In genomic region chr16:22192261-22193133, GRCh38 we compare ENCODE assay signal across 1 cellular context.
TF ChIP-seq lines count a peak whose summit lies in the region.

No MANE protein-coding gene starts in this region.

TF ChIP-seq in GM12878, 131 proteins besides CTCF, POLR2A, EP300 and RAD21 (continued from another document):
- no peak for TF ChIP-seq PRDM15 (CRISPR knock-in tag; IDR thresholded peaks at IDR 0.05)
- TF ChIP-seq STAT3 (IDR thresholded peaks at IDR 0.05; ENCODE audit: low read depth, low read length) = no peak
- TF ChIP-seq NFIC (IDR thresholded peaks at IDR 0.05; ENCODE audit: low read depth, low read length) = no peak
- TF ChIP-seq RB1 (IDR thresholded peaks at IDR 0.05; ENCODE audit: borderline replicate concordance) = no peak
- no peak for TF ChIP-seq JUND (IDR thresholded peaks at IDR 0.05; ENCODE audit: low read depth, low read length)
- no peak; the same call in none of the 2 replicates for TF ChIP-seq HDGF (IDR thresholded peaks at IDR 0.05)
